8 cellular contexts compared by ENCODE assay signal in the genomic region with DNA sequence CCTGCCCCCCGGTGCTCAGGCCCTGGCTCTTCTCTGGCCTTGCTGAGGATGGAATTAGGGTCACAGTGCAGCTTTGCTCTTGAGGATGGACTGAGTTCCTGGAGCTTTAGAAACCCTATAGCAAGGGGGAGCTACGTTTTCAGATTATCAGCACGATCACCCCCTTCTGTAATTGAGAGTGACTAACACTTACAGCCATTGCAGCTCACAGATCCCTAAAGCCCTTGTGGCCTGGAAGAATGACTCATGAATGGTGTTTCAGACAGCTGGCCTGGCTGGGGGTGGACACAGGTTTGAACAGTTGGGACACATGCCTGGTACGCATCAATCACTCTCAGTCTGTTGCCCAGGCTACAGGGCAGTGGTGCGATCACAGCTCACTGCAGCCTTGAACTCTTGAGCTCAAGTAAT.
DNase-seq lines count a peak whose midpoint lies in the region; ATAC-seq and TF ChIP-seq lines count a peak whose summit lies in the region.

No MANE protein-coding gene starts in this region.

- DNase-seq in COLO829 (ENCODE audit: low spot score) (peak; percentile 92), NCI-H2196 treated with DMSO at 0.1 percent for 48 hours (lab: John Stamatoyannopoulos, UW; ENCODE audit: unreplicated experiment) (peak; percentile 69), coronary artery (ENCODE audit: low spot score) (peak; percentile 88), mucosa of descending colon (no peak), neuronal stem cell (ENCODE audit: low spot score) (no peak), NCI-H1105 treated with DMSO at 0.1 percent for 48 hours (lab: John Stamatoyannopoulos, UW) (no peak), iPS-NIHi7 (ENCODE audit: extremely low spot score) (no peak)

- no peak overlapping the region for H3K4me2 ChIP-seq in neuronal stem cell (ENCODE audit: insufficient read depth, low read length, poor library complexity, severe bottlenecking)

- H2BK5ac ChIP-seq in neuronal stem cell (ENCODE audit: low read length) = no peak overlapping the region

- H3K36me3 ChIP-seq in mucosa of descending colon (ENCODE audit: low read depth) = no peaks in the 10 kb centered on the region
- H3K36me3 ChIP-seq in neuronal stem cell (replicated peaks in 1 of 2; ENCODE audit: control insufficient read depth in 2 of 2, insufficient read depth in 2 of 2, low read length in 2 of 2) = no peaks in the 10 kb centered on the region

- H3K14ac ChIP-seq in neuronal stem cell (ENCODE audit: low read length) = no peak overlapping the region

- H3K27me3 ChIP-seq in neuronal stem cell (ENCODE audit: control insufficient read depth in 3 of 3, insufficient read depth in 3 of 3, low read depth in 1 of 3, low read length in 3 of 3) = no peaks in the 10 kb centered on the region

- no peak overlapping the region for H4K8ac ChIP-seq in neuronal stem cell (ENCODE audit: low read depth, low read length)

- no peak overlapping the region for H3K18ac ChIP-seq in neuronal stem cell (ENCODE audit: low read length)

- H2AFZ ChIP-seq in neuronal stem cell (ENCODE audit: low read length) = no peak overlapping the region

- peak overlapping the region; percentile 69 to 86 for H3K27ac ChIP-seq in coronary artery
- no peak overlapping the region for H3K27ac ChIP-seq in neuronal stem cell (replicated peaks; ENCODE audit: low read length)

- no peak overlapping the region for H2BK12ac ChIP-seq in neuronal stem cell (ENCODE audit: low read length)

- H3K23ac ChIP-seq in neuronal stem cell (ENCODE audit: low read depth, low read length, poor library complexity) = no peak overlapping the region

- peak; percentile 41 for ATAC-seq in mucosa of descending colon
- ATAC-seq in HG02938 (IDR thresholded peaks at IDR 0.05; ENCODE audit: unreplicated experiment) = no peak

- WGBS in neuronal stem cell (ENCODE audit: extremely low coverage in 2 of 2, insufficient read length in 2 of 2, insufficient replicate concordance in 1 of 2), 2 donors = no CpG with 5 or more reads among the region's 5 CpGs

- H3K9me3 ChIP-seq in mucosa of descending colon (no peaks in the 10 kb centered on the region), neuronal stem cell (replicated peaks in 1 of 2; ENCODE audit: control insufficient read depth in 2 of 2, insufficient read depth in 1 of 2, low read depth in 1 of 2, low read length in 2 of 2) (peaks cover 2 to 10% of the 10 kb centered on the region in 2 donors)

- no peak overlapping the region for H3K4ac ChIP-seq in neuronal stem cell (ENCODE audit: low read length)

- H2BK15ac ChIP-seq in neuronal stem cell (ENCODE audit: low read length) = no peak overlapping the region

- TF ChIP-seq CTCF in coronary artery (IDR thresholded peaks at IDR 0.05) (no peak), mucosa of descending colon (IDR thresholded peaks at IDR 0.05) (no peak)

- no peak overlapping the region for H2AK5ac ChIP-seq in neuronal stem cell (ENCODE audit: low read depth, low read length)

- no peak overlapping the region for H4K91ac ChIP-seq in neuronal stem cell (ENCODE audit: low read depth, low read length, poor library complexity)

- H3K4me1 ChIP-seq in mucosa of descending colon (ENCODE audit: low read depth) = no peaks in the 10 kb centered on the region
- peaks cover 6 to 7% of the 10 kb centered on the region in 2 donors for H3K4me1 ChIP-seq in neuronal stem cell (ENCODE audit: control insufficient read depth in 2 of 2, insufficient read depth in 1 of 2, low read depth in 1 of 2, low read length in 2 of 2)

- no peaks in the 10 kb centered on the region for H3K79me1 ChIP-seq in neuronal stem cell (ENCODE audit: low read depth, low read length)

- H3K4me3 ChIP-seq in coronary artery (no peak overlapping the region), mucosa of descending colon (no peak overlapping the region), neuronal stem cell (ENCODE audit: low read length in 2 of 2) (no peak overlapping the region)

- H3K9ac ChIP-seq in neuronal stem cell (ENCODE audit: low read depth, low read length, poor library complexity) = no peak overlapping the region

- intact Hi-C loops in mucosa of descending colon (cut with DNase I, micrococcal nuclease) = no loop called here

- H2BK120ac ChIP-seq in neuronal stem cell (ENCODE audit: low read depth, low read length) = no peak overlapping the region

Comparison
In these comparisons a context has a peak if more than half of its experiments do, and no peak if none do; other contexts are left out.
1. DNase-seq: peak in COLO829 (single experiment), NCI-H2196 treated with DMSO at 0.1 percent for 48 hours (single experiment) and coronary artery (single experiment); none in mucosa of descending colon (0 of 3), neuronal stem cell (single experiment), NCI-H1105 treated with DMSO at 0.1 percent for 48 hours (single experiment) and iPS-NIHi7 (single experiment).